In genomic region chr21:35249636-35250035, GRCh38 we compare ENCODE assay signal across 28 cellular contexts.
A peak's percentile ranks its signal among the peaks of the same experiment; 100 is the strongest.
DNase-seq lines count a peak whose midpoint lies in the region; ATAC-seq and TF ChIP-seq lines count a peak whose summit lies in the region.
"Had no signal": no experiment of that assay in that cellular context is flagged by ENCODE, and none has a peak within 500 bp of the region (broad histone marks: within the 10 kb centered on the region; RNA-seq: fewer than 3 reads in every experiment).

No MANE protein-coding gene starts in this region.

- no peaks in the 10 kb centered on the region for H3K27me3 Mint-ChIP-seq in Calu3 (ENCODE audit: unreplicated experiment)
- no peaks in the 10 kb centered on the region for H3K27me3 Mint-ChIP-seq in activated naive CD4-positive, alpha-beta T cell treated with anti-CD3 and anti-CD28 coated beads, Interleukin-2, amount 10 ng/mL, durations not matched to agents 7 days and 5 days
- H3K27me3 Mint-ChIP-seq: CD4-positive, alpha-beta memory T cell; progenitor cell of endocrine pancreas; stimulated activated naive CD8-positive, alpha-beta T cell treated with anti-CD3 and anti-CD28 coated beads, Interleukin-15, Interleukin-2, amounts not matched to agents 100 ng/mL and 50 ng/mL, for 24 hours had no signal

- H3K4me3 ChIP-seq in LNCaP clone FGC (ENCODE audit: low read depth, low read length): no peak overlapping the region
- H3K4me3 ChIP-seq: GM12878, right lobe of liver, testis, uterus had no signal

- DNase-seq in Calu3: peak; percentile 42
- DNase-seq in LNCaP clone FGC (ENCODE audit: low read depth): peak; percentile 87
- peak; percentile 46 to 78 for DNase-seq in foreskin keratinocyte
- DNase-seq in NCI-H187 (lab: John Stamatoyannopoulos, UW): no peak
- DNase-seq in activated naive CD4-positive, alpha-beta T cell treated with anti-CD3 and anti-CD28 coated beads, Interleukin-2, amount 10 ng/mL, durations not matched to agents 7 days and 5 days: no peak
- DNase-seq in DMS 273 treated with DMSO at 0.1 percent for 48 hours (lab: John Stamatoyannopoulos, UW): no peak
- DNase-seq: activated CD8-positive, alpha-beta T cell treated with anti-CD3 and anti-CD28 coated beads for 36 hours; activated naive CD4-positive, alpha-beta T cell treated with anti-CD3 and anti-CD28 coated beads for 36 hours; CD4-positive, alpha-beta memory T cell; head of caudate nucleus; islet precursor cell; NCI-H1105; NCI-H2081 treated with DMSO at 0.1 percent for 48 hours; NCI-H446 treated with DMSO at 0.1 percent for 48 hours; right lobe of liver; SHP77; stimulated activated CD8-positive, alpha-beta memory T cell treated with anti-CD3 and anti-CD28 coated beads, Interleukin-4, amount 100 ng/mL, for 48 hours; T-helper 2 cell; testis; uterus had no signal

- H3K27ac Mint-ChIP-seq in Calu3 (ENCODE audit: unreplicated experiment): no peak overlapping the region
- no peak overlapping the region for H3K27ac Mint-ChIP-seq in activated naive CD4-positive, alpha-beta T cell treated with anti-CD3 and anti-CD28 coated beads, Interleukin-2, amount 10 ng/mL, durations not matched to agents 7 days and 5 days
- H3K27ac Mint-ChIP-seq: activated CD8-positive, alpha-beta T cell treated with anti-CD3 and anti-CD28 coated beads for 36 hours; activated naive CD4-positive, alpha-beta T cell treated with anti-CD3 and anti-CD28 coated beads for 36 hours; B cell; brain; CD4-positive, alpha-beta memory T cell; progenitor cell of endocrine pancreas; stimulated activated naive CD8-positive, alpha-beta T cell treated with anti-CD3 and anti-CD28 coated beads, Interleukin-15, Interleukin-2, amounts not matched to agents 100 ng/mL and 50 ng/mL, for 24 hours had no signal

- BruUV-seq in Calu3 (replicated peaks; lab: Mats Ljungman, UMichigan): no TSS peak

- intact Hi-C loops in Calu3 (cut with micrococcal nuclease; ENCODE audit: unreplicated experiment): loop anchor here (10.0 kb wide), 2 partner anchors 205 to 355 kb away; partner anchors contain the start of gene RUNX1

- TF ChIP-seq CTCF in Calu3 (IDR thresholded peaks at IDR 0.05; ENCODE audit: unreplicated experiment): no peak
- no peak for TF ChIP-seq CTCF in LNCaP clone FGC (IDR thresholded peaks at IDR 0.05; ENCODE audit: control insufficient read depth, extremely low read depth, insufficient read depth)
- no peak for TF ChIP-seq CTCF in VCaP (conservative IDR thresholded peaks at IDR 0.05)
- no peak for TF ChIP-seq CTCF in foreskin keratinocyte (conservative IDR thresholded peaks at IDR 0.05)

- no peak overlapping the region for H3K4me3 Mint-ChIP-seq in Calu3 (ENCODE audit: low read depth, unreplicated experiment)
- no peak overlapping the region for H3K4me3 Mint-ChIP-seq in activated naive CD4-positive, alpha-beta T cell treated with anti-CD3 and anti-CD28 coated beads, Interleukin-2, amount 10 ng/mL, durations not matched to agents 7 days and 5 days
- H3K4me3 Mint-ChIP-seq: activated CD8-positive, alpha-beta T cell treated with anti-CD3 and anti-CD28 coated beads for 36 hours; activated naive CD4-positive, alpha-beta T cell treated with anti-CD3 and anti-CD28 coated beads for 36 hours; B cell; brain; CD4-positive, alpha-beta memory T cell; stimulated activated naive CD8-positive, alpha-beta T cell treated with anti-CD3 and anti-CD28 coated beads, Interleukin-15, Interleukin-2, amounts not matched to agents 100 ng/mL and 50 ng/mL, for 24 hours had no signal

- peaks cover 6% of the 10 kb centered on the region for H3K9me3 Mint-ChIP-seq in Calu3 (ENCODE audit: low read depth, unreplicated experiment)
- peaks cover 14% of the 10 kb centered on the region for H3K9me3 Mint-ChIP-seq in activated naive CD4-positive, alpha-beta T cell treated with anti-CD3 and anti-CD28 coated beads, Interleukin-2, amount 10 ng/mL, durations not matched to agents 7 days and 5 days

- H3K27ac ChIP-seq in VCaP (peak overlapping the region; percentile 81), foreskin keratinocyte (no peak overlapping the region)
- H3K27ac ChIP-seq: neutrophil, right lobe of liver, testis, uterus had no signal

- peaks cover 5% of the 10 kb centered on the region for H3K36me3 Mint-ChIP-seq in Calu3 (ENCODE audit: insufficient read depth, unreplicated experiment)
- H3K36me3 Mint-ChIP-seq in activated naive CD4-positive, alpha-beta T cell treated with anti-CD3 and anti-CD28 coated beads, Interleukin-2, amount 10 ng/mL, durations not matched to agents 7 days and 5 days: no peaks in the 10 kb centered on the region
- H3K36me3 Mint-ChIP-seq: brain; CD4-positive, alpha-beta memory T cell had no signal

- CTCF ChIA-PET in Calu3 (lab: Charles Lee): interaction anchor here (1.1 kb wide), 1 partner anchor 14 kb away, joined by 3 read pairs; no protein-coding TSS in a partner anchor
- CTCF ChIA-PET in activated naive CD4-positive, alpha-beta T cell treated with anti-CD3 and anti-CD28 coated beads, Interleukin-2, amount 10 ng/mL, durations not matched to agents 7 days and 5 days (lab: Charles Lee): no interaction called here

- H3K4me1 ChIP-seq in foreskin keratinocyte: peaks cover 6% of the 10 kb centered on the region
- H3K4me1 ChIP-seq: testis, uterus had no signal

- peaks cover 31% of the 10 kb centered on the region for H3K4me1 Mint-ChIP-seq in Calu3 (ENCODE audit: low read depth, unreplicated experiment)
- H3K4me1 Mint-ChIP-seq in activated naive CD4-positive, alpha-beta T cell treated with anti-CD3 and anti-CD28 coated beads, Interleukin-2, amount 10 ng/mL, durations not matched to agents 7 days and 5 days: no peaks in the 10 kb centered on the region
- H3K4me1 Mint-ChIP-seq: B cell; CD4-positive, alpha-beta memory T cell had no signal

- peak; percentile 43 for ATAC-seq in foreskin keratinocyte
- no peak for ATAC-seq in GM18907 (IDR thresholded peaks at IDR 0.05; ENCODE audit: unreplicated experiment)
- ATAC-seq: activated CD8-positive, alpha-beta T cell treated with anti-CD3 and anti-CD28 coated beads for 36 hours; GM12878; right lobe of liver had no signal

- H3K27me3 ChIP-seq in foreskin keratinocyte: no peaks in the 10 kb centered on the region
- H3K27me3 ChIP-seq: neutrophil, right lobe of liver, testis, uterus had no signal

Comparison
In these comparisons a context has a peak if more than half of its experiments do, and no peak if none do; other contexts are left out.
1. DNase-seq: peak in Calu3 (single experiment), LNCaP clone FGC (single experiment) and foreskin keratinocyte (2 of 2); none in NCI-H187 (0 of 2), activated naive CD4-positive, alpha-beta T cell treated with anti-CD3 and anti-CD28 coated beads, Interleukin-2, amount 10 ng/mL, durations not matched to agents 7 days and 5 days (single experiment) and DMS 273 treated with DMSO at 0.1 percent for 48 hours (single experiment).